In genomic region chr6:154847318-154847717, GRCh38 we compare ENCODE assay signal across 1 cellular context.
TF ChIP-seq lines count a peak whose summit lies in the region.

No MANE protein-coding gene starts in this region.

TF ChIP-seq in GM23338, 12 proteins besides CTCF, POLR2A, EP300 and RAD21 (continued from another document):
- TF ChIP-seq ETS1 (IDR thresholded peaks at IDR 0.05) (no peak), EZH2phosphoT487 (IDR thresholded peaks at IDR 0.05; ENCODE audit: unreplicated experiment) (no peak), NANOG (IDR thresholded peaks at IDR 0.05; ENCODE audit: borderline replicate concordance) (no peak)
